ENCODE assay signal across 9 cellular contexts in genomic region chr5:53170748-53171349, GRCh38.
DNase-seq lines count a peak whose midpoint lies in the region; ATAC-seq and TF ChIP-seq lines count a peak whose summit lies in the region.
"Had no signal": no experiment of that assay in that cellular context is flagged by ENCODE, and none has a peak within 500 bp of the region (broad histone marks: within the 10 kb centered on the region; RNA-seq: fewer than 3 reads in every experiment).

No MANE protein-coding gene starts in this region.

- H3K36me3 ChIP-seq in DND-41 (ENCODE audit: insufficient read depth, low read length) (no peaks in the 10 kb centered on the region), OCI-LY7 (ENCODE audit: insufficient read depth, low read length) (no peaks in the 10 kb centered on the region)
- H3K36me3 ChIP-seq: ovary had no signal

- WGBS in H9 (ENCODE audit: extremely low coverage, insufficient read length, low lambda C conversion rate) = no CpG with 5 or more reads among the region's 1 CpG

- H2AFZ ChIP-seq in DND-41 (ENCODE audit: low read depth, low read length) (no peak overlapping the region), H9 (ENCODE audit: low read length) (no peak overlapping the region), OCI-LY7 (ENCODE audit: low read length) (no peak overlapping the region)

- H3K4me2 ChIP-seq in DND-41 (ENCODE audit: insufficient read depth, low read length) (no peak overlapping the region), H9 (ENCODE audit: insufficient read depth, insufficient read length, low read length) (no peak overlapping the region), OCI-LY7 (ENCODE audit: low read length) (no peak overlapping the region)

- no TSS peak for BruUV-seq in OCI-LY7 (replicated peaks; lab: Mats Ljungman, UMichigan)

- H2BK12ac ChIP-seq in H9 (ENCODE audit: insufficient read length, low read depth, low read length) = no peak overlapping the region

- H3K4me3 Mint-ChIP-seq in H9 = no peak overlapping the region
- H3K4me3 Mint-ChIP-seq in progenitor cell of endocrine pancreas (ENCODE audit: low read depth) = no peak overlapping the region

- H2BK15ac ChIP-seq in H9 (ENCODE audit: low read depth, low read length) = no peak overlapping the region

- no peak overlapping the region for H2BK120ac ChIP-seq in H9 (ENCODE audit: low read depth, low read length, poor library complexity, severe bottlenecking)

- no peak overlapping the region for H3K56ac ChIP-seq in H9 (ENCODE audit: insufficient read length, low read depth, low read length)

- H4K20me1 ChIP-seq in DND-41 (ENCODE audit: insufficient read depth, low read length) (no peaks in the 10 kb centered on the region), H9 (ENCODE audit: control insufficient read depth, insufficient read depth, insufficient read length) (no peaks in the 10 kb centered on the region), OCI-LY7 (ENCODE audit: insufficient read depth, low read length) (no peaks in the 10 kb centered on the region)

- CTCF ChIA-PET in OCI-LY7 (lab: Charles Lee; ENCODE audit: unreplicated experiment) = no interaction called here

- H3K27me3 ChIP-seq in DND-41 (ENCODE audit: insufficient read depth, low read length, poor library complexity) (no peaks in the 10 kb centered on the region), H9 (ENCODE audit: insufficient read depth, low read length) (no peaks in the 10 kb centered on the region)
- H3K27me3 ChIP-seq: ovary had no signal

- POLR2A ChIA-PET in OCI-LY7 (lab: Charles Lee) = no interaction called here

- no peak overlapping the region for H3T11ph ChIP-seq in H9 (ENCODE audit: low read length)

- H3K27ac ChIP-seq in DND-41 (ENCODE audit: low read length) = no peak overlapping the region
- H3K27ac ChIP-seq in H9 (ENCODE audit: insufficient read length, low read depth, low read length) = no peak overlapping the region
- H3K27ac ChIP-seq in OCI-LY7 (ENCODE audit: low read depth, low read length, poor library complexity, severe bottlenecking) = no peak overlapping the region
- H3K27ac ChIP-seq: ovary had no signal

- H3K79me1 ChIP-seq in H9 (ENCODE audit: insufficient read depth, low read depth, low read length, poor library complexity, severe bottlenecking) = no peaks in the 10 kb centered on the region

- H3K27ac Mint-ChIP-seq in H9 (no peak overlapping the region), progenitor cell of endocrine pancreas (no peak overlapping the region)

- H3K36me3 Mint-ChIP-seq in H9 (ENCODE audit: insufficient read depth in 1 of 3, low read depth in 3 of 3) (no peaks in the 10 kb centered on the region; a peak in 1 of 7 replicates), progenitor cell of endocrine pancreas (ENCODE audit: insufficient read depth) (no peaks in the 10 kb centered on the region)

- no peaks in the 10 kb centered on the region for H3K23me2 ChIP-seq in H9 (ENCODE audit: insufficient read length, low read depth, low read length, poor library complexity, severe bottlenecking)

- H3K9me3 Mint-ChIP-seq in H9 (peaks cover 3 to 5% of the 10 kb centered on the region in 2 experiments; a peak in 4 of 5 replicates), progenitor cell of endocrine pancreas (ENCODE audit: low read depth) (peaks cover 7% of the 10 kb centered on the region)

- H3K4me1 ChIP-seq in DND-41 (ENCODE audit: insufficient read depth, low read length) (no peaks in the 10 kb centered on the region), H9 (ENCODE audit: insufficient read depth, low read length) (no peaks in the 10 kb centered on the region), OCI-LY7 (ENCODE audit: insufficient read depth, low read length, poor library complexity, severe bottlenecking) (no peaks in the 10 kb centered on the region)

- H4K5ac ChIP-seq in H9 (ENCODE audit: insufficient read length, low read depth, low read length) = no peak overlapping the region

- H3K4me1 Mint-ChIP-seq in H9 (no peaks in the 10 kb centered on the region), progenitor cell of endocrine pancreas (ENCODE audit: low read depth) (peaks cover 4% of the 10 kb centered on the region)

- H2BK20ac ChIP-seq in H9 (ENCODE audit: low read depth, low read length, poor library complexity, severe bottlenecking) = no peak overlapping the region

- no peaks in the 10 kb centered on the region for H3K27me3 Mint-ChIP-seq in H9 (ENCODE audit: low read depth)
- H3K27me3 Mint-ChIP-seq in progenitor cell of endocrine pancreas = no peaks in the 10 kb centered on the region

- H3K9ac ChIP-seq in DND-41 (ENCODE audit: low read depth, low read length) = no peak overlapping the region
- H3K9ac ChIP-seq in H9 (ENCODE audit: extremely low read depth, insufficient read length, low read length) = no peak overlapping the region

- DNase-seq in DND-41 (peak; percentile 26), H9 (no peak), OCI-LY7 (ENCODE audit: low spot score) (peak; percentile 23), epithelial cell of proximal tubule (ENCODE audit: low read depth) (no peak), progenitor cell of endocrine pancreas (ENCODE audit: low spot score, unreplicated experiment) (no peak), OCI-M2 (lab: John Stamatoyannopoulos, UW; ENCODE audit: unreplicated experiment) (no peak), NCI-H1048 (lab: John Stamatoyannopoulos, UW) (no peak)
- DNase-seq in activated CD4-positive, CD25-positive, alpha-beta regulatory T cell treated with anti-CD3 and anti-CD28 coated beads, Interleukin-2, amount 50 U/mL, for 72 hours = no peak

- H3K23ac ChIP-seq in H9 (ENCODE audit: insufficient read length, low read depth, low read length) = no peak overlapping the region

- H3K9me3 ChIP-seq in DND-41 (ENCODE audit: insufficient read depth, low read length, severe bottlenecking) (no peaks in the 10 kb centered on the region), H9 (ENCODE audit: control insufficient read depth, low read depth, low read length) (no peaks in the 10 kb centered on the region), OCI-LY7 (ENCODE audit: low read length) (no peaks in the 10 kb centered on the region)
- H3K9me3 ChIP-seq: ovary had no signal

- no peak overlapping the region for H3K14ac ChIP-seq in H9 (ENCODE audit: insufficient read depth, low read length)

- ATAC-seq in DND-41 (ENCODE audit: insufficient read depth, low read depth) = peak; percentile 73

- TF ChIP-seq CTCF in DND-41 (IDR thresholded peaks at IDR 0.05; ENCODE audit: borderline replicate concordance, extremely low read depth, low read length, poor library complexity, severe bottlenecking) (peak; percentile 76), H9 (conservative IDR thresholded peaks at IDR 0.05) (peak; percentile 72), OCI-LY7 (conservative IDR thresholded peaks at IDR 0.05; ENCODE audit: low read length) (peak; percentile 81), epithelial cell of proximal tubule (conservative IDR thresholded peaks at IDR 0.05; ENCODE audit: low read depth, low read length) (peak; percentile 73), progenitor cell of endocrine pancreas (IDR thresholded peaks at IDR 0.05; ENCODE audit: unreplicated experiment) (peak; percentile 70)

- H3K79me2 ChIP-seq in DND-41 (ENCODE audit: insufficient read depth, low read length) = no peaks in the 10 kb centered on the region
- H3K79me2 ChIP-seq in H9 (ENCODE audit: insufficient read depth, low read length) = no peaks in the 10 kb centered on the region
- H3K79me2 ChIP-seq in OCI-LY7 (ENCODE audit: insufficient read depth, low read depth, low read length) = no peaks in the 10 kb centered on the region

- no peak overlapping the region for H3K4ac ChIP-seq in H9 (ENCODE audit: low read depth, low read length)

- H2BK5ac ChIP-seq in H9 (ENCODE audit: insufficient read length, low read length) = no peak overlapping the region

- H3K18ac ChIP-seq in H9 (ENCODE audit: insufficient read length, low read depth, low read length) = no peak overlapping the region

- intact Hi-C loops in OCI-LY7 (cut with micrococcal nuclease; ENCODE audit: unreplicated experiment) = loop anchor here (5.0 kb wide), 1 partner anchor 1056 kb away; no protein-coding TSS in a partner anchor

- H2AK5ac ChIP-seq in H9 (ENCODE audit: insufficient read length, low read length) = no peak overlapping the region

- no peak overlapping the region for H3K4me3 ChIP-seq in DND-41 (ENCODE audit: low read depth in 1 of 2, low read length in 2 of 2)
- H3K4me3 ChIP-seq in OCI-LY7 (ENCODE audit: low read depth, low read length, poor library complexity, severe bottlenecking) = no peak overlapping the region
- H3K4me3 ChIP-seq in epithelial cell of proximal tubule (ENCODE audit: low read depth, low read length) = no peak overlapping the region
- H3K4me3 ChIP-seq: ovary had no signal

- H3K9me2 ChIP-seq in OCI-LY7 (ENCODE audit: insufficient read depth, low read length) = no peaks in the 10 kb centered on the region

- H4K8ac ChIP-seq in H9 (replicated peaks; ENCODE audit: insufficient read length, low read depth, low read length) = no peak overlapping the region

- H4K91ac ChIP-seq in H9 (ENCODE audit: insufficient read length, low read depth, low read length) = no peak overlapping the region

Comparison
In these comparisons a context has a peak if more than half of its experiments do, and no peak if none do; other contexts are left out.
1. DNase-seq: peak in DND-41 (single experiment) and OCI-LY7 (single experiment); none in H9 (single experiment), epithelial cell of proximal tubule (single experiment), progenitor cell of endocrine pancreas (single experiment), OCI-M2 (single experiment), activated CD4-positive, CD25-positive, alpha-beta regulatory T cell treated with anti-CD3 and anti-CD28 coated beads, Interleukin-2, amount 50 U/mL, for 72 hours (single experiment) and NCI-H1048 (single experiment).
2. Peak in every context shown above with its lines, with median percentiles within 50 percentile points of each other: CTCF ChIP-seq.